In genomic region chr2:233583217-233583965, GRCh38 we compare ENCODE assay signal across 17 cellular contexts. TPM values are rescaled to one million over a fixed set of nuclear protein-coding genes. Genes with fewer than 3 reads are reported as not detected.
"Had no signal": no experiment of that assay in that cellular context is flagged by ENCODE, and none has a peak within 500 bp of the region (broad histone marks: within the 10 kb centered on the region; RNA-seq: fewer than 3 reads in every experiment).

No MANE protein-coding gene starts in this region.

RNA-seq across cellular contexts. Expression of gene UGT1A8, which starts 34.0 kb away (rescaled TPM):
- total RNA-seq: activated CD4-positive, alpha-beta T cell treated with anti-CD3 and anti-CD28 coated beads, Interleukin-2, amount 10 ng/mL, durations not matched to agents 7 days and 5 days; activated CD8-positive, alpha-beta T cell treated with anti-CD3 and anti-CD28 coated beads for 36 hours; activated T-cell treated with anti-CD3 and anti-CD28 coated beads, Interleukin-2, amount 50 U/mL, for 4 hours; breast epithelium; dermis blood vessel endothelial cell; frontal cortex; kidney; mesothelial cell of epicardium; naive thymus-derived CD8-positive, alpha-beta T cell; osteocyte; posterior vena cava; skeletal muscle tissue; upper lobe of left lung; vagina had no signal
- polyA plus RNA-seq: immature natural killer cell; mammary epithelial cell; naive thymus-derived CD8-positive, alpha-beta T cell had no signal

RNA-seq across cellular contexts. Expression of gene UGT1A10, which starts 52.9 kb away (rescaled TPM):
- total RNA-seq: activated CD4-positive, alpha-beta T cell treated with anti-CD3 and anti-CD28 coated beads, Interleukin-2, amount 10 ng/mL, durations not matched to agents 7 days and 5 days; activated CD8-positive, alpha-beta T cell treated with anti-CD3 and anti-CD28 coated beads for 36 hours; activated T-cell treated with anti-CD3 and anti-CD28 coated beads, Interleukin-2, amount 50 U/mL, for 4 hours; breast epithelium; dermis blood vessel endothelial cell; frontal cortex; kidney; mammary epithelial cell; mesothelial cell of epicardium; naive thymus-derived CD8-positive, alpha-beta T cell; osteocyte; posterior vena cava; renal cortical epithelial cell; skeletal muscle tissue; upper lobe of left lung; vagina had no signal
- polyA plus RNA-seq: immature natural killer cell; mammary epithelial cell; naive thymus-derived CD8-positive, alpha-beta T cell had no signal
